ENCODE assay signal across 17 cellular contexts in genomic region chr14:89171168-89171567, GRCh38.
"Had no signal": no experiment of that assay in that cellular context is flagged by ENCODE, and none has a peak within 500 bp of the region (broad histone marks: within the 10 kb centered on the region; RNA-seq: fewer than 3 reads in every experiment).

No MANE protein-coding gene starts in this region.

- H3K27me3 ChIP-seq: ascending aorta, spleen, suprapubic skin had no signal

- H3K9me3 ChIP-seq: suprapubic skin had no signal

- H3K27ac Mint-ChIP-seq: activated CD4-positive, alpha-beta memory T cell treated with anti-CD3 and anti-CD28 coated beads for 36 hours; activated naive CD8-positive, alpha-beta T cell treated with anti-CD3 and anti-CD28 coated beads, Interleukin-2, amount 10 ng/mL, durations not matched to agents 7 days and 5 days; dendritic cell treated with granulocyte-macrophage colony-stimulating factor and Interleukin-4, amounts not matched to agents 40 ng/mL and 50 ng/mL, for 4 days; naive thymus-derived CD4-positive, alpha-beta T cell; type B pancreatic cell had no signal

- H3K4me3 Mint-ChIP-seq: activated CD4-positive, alpha-beta memory T cell treated with anti-CD3 and anti-CD28 coated beads for 36 hours; activated naive CD8-positive, alpha-beta T cell treated with anti-CD3 and anti-CD28 coated beads, Interleukin-2, amount 10 ng/mL, durations not matched to agents 7 days and 5 days; dendritic cell treated with granulocyte-macrophage colony-stimulating factor and Interleukin-4, amounts not matched to agents 40 ng/mL and 50 ng/mL, for 4 days; naive thymus-derived CD4-positive, alpha-beta T cell; type B pancreatic cell had no signal

- DNase-seq: activated CD4-positive, alpha-beta memory T cell treated with anti-CD3 and anti-CD28 coated beads for 36 hours; activated CD4-positive, CD25-positive, alpha-beta regulatory T cell treated with anti-CD3 and anti-CD28 coated beads, Interleukin-2, amount 50 U/mL, for 72 hours; activated gamma-delta T cell; activated naive CD8-positive, alpha-beta T cell treated with anti-CD3 and anti-CD28 coated beads, Interleukin-2, amount 10 ng/mL, durations not matched to agents 7 days and 5 days; activated T-cell treated with anti-CD3 and anti-CD28 coated beads, Interleukin-2, amount 50 U/mL, for 48 hours; caudate nucleus; hippocampal formation; naive thymus-derived CD4-positive, alpha-beta T cell; spleen; stimulated activated CD4-positive, alpha-beta T cell treated with anti-CD3 and anti-CD28 coated beads, Interleukin-1b, Interleukin-23, amount 100 ng/mL, for 48 hours; stimulated activated naive CD4-positive, alpha-beta T cell; T-helper 9 cell had no signal

- H3K27me3 Mint-ChIP-seq: activated CD4-positive, alpha-beta memory T cell treated with anti-CD3 and anti-CD28 coated beads for 36 hours; activated naive CD8-positive, alpha-beta T cell treated with anti-CD3 and anti-CD28 coated beads, Interleukin-2, amount 10 ng/mL, durations not matched to agents 7 days and 5 days; dendritic cell treated with granulocyte-macrophage colony-stimulating factor and Interleukin-4, amounts not matched to agents 40 ng/mL and 50 ng/mL, for 4 days; naive thymus-derived CD4-positive, alpha-beta T cell; type B pancreatic cell had no signal

- ATAC-seq: naive thymus-derived CD4-positive, alpha-beta T cell had no signal

- H3K4me1 Mint-ChIP-seq: activated naive CD8-positive, alpha-beta T cell treated with anti-CD3 and anti-CD28 coated beads, Interleukin-2, amount 10 ng/mL, durations not matched to agents 7 days and 5 days had no signal

- H3K4me3 ChIP-seq: ascending aorta, lung, spleen, suprapubic skin had no signal

- H3K27ac ChIP-seq: ascending aorta, spleen, suprapubic skin had no signal
